In the genomic region with DNA sequence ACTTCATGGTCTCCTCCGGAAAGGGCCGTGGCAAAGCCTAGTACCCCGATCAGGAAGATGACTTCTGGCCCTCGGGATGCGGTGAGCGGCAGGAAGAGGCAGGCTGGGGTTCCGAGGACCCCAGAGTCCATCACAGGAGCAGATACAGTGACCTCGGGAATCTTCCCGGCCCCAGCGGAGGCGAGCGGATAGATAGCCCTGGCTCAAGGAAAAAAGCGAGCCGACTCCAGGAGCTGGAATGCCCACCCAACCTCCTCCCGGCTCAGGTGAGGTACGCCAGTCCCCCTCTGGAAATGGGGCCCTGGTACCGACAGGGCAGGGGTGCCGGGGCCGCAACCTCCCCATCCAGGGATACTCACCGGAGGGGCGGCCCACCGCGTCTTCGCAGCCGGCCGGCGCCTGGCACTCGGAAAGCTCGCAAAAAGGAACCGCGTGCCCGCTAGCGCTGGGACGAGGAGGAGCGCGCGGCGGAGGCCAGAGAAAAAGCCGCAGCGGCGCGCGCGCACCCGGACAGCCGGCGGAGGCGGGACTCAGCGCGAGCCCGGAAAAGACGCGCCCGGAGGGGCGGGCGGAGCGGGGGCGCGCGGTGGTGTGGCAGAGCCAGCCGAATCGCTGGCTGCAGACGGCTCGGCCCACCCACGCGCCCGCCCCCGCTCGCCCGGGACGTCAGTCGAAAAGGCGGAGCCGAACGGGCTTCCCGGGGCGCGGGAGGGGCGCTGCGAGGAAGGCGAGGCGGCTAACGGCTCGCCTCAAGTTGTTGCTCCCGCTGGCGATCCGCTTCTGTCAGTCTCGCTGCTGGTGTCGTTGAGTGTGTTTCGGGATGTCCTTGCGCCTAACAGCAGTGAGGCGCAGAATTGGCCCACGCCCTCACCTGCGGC, we compare ENCODE assay signal across 1 cellular context.
A peak's percentile ranks its signal among the peaks of the same experiment; 100 is the strongest.
TF ChIP-seq lines count a peak whose summit lies in the region.

A gene (minus strand): TSS at position 478 of the 878 bp plus-strand sequence. CDS start 49,894 bp downstream, outside the sequence.

TF ChIP-seq in GM12878, 131 proteins besides CTCF, POLR2A, EP300 and RAD21 (continued from another document):
- TF ChIP-seq ETV6 (conservative IDR thresholded peaks at IDR 0.05 in 1 of 2, IDR thresholded peaks at IDR 0.05 in 1 of 2; ENCODE audit: borderline replicate concordance in 1 of 2, low read depth in 1 of 2) (no peak), POLR2AphosphoS2 (IDR thresholded peaks at IDR 0.05; ENCODE audit: low read depth, low read length) (no peak), HCFC1 (IDR thresholded peaks at IDR 0.05; ENCODE audit: low read length) (no peak), CREM (IDR thresholded peaks at IDR 0.05; ENCODE audit: low read depth) (peak; percentile 22; the same call in 1 of the 2 replicates), POU2F2 (IDR thresholded peaks at IDR 0.05; ENCODE audit: borderline replicate concordance, low read depth, low read length) (0 out of 3 replicates have a peak, but pooled peaks have one; percentile 24), RB1 (IDR thresholded peaks at IDR 0.05; ENCODE audit: borderline replicate concordance) (no peak), ZSCAN29 (IDR thresholded peaks at IDR 0.05) (no peak), ESRRA (IDR thresholded peaks at IDR 0.05; ENCODE audit: low read length) (no peak), RAD51 (IDR thresholded peaks at IDR 0.05) (no peak), RUNX3 (IDR thresholded peaks at IDR 0.05; ENCODE audit: low read length) (0 out of 2 replicates have a peak, but pooled peaks have one; percentile 15), TCF12 (IDR thresholded peaks at IDR 0.05; ENCODE audit: low read depth, low read length) (peak; percentile 44; the same call in 1 of the 2 replicates), SREBF1 (IDR thresholded peaks at IDR 0.05; ENCODE audit: low read length) (no peak), NRF1 (conservative IDR thresholded peaks at IDR 0.05; ENCODE audit: low read depth, low read length) (0 out of 2 replicates have a peak, but pooled peaks have one; percentile 21), CREB1 (IDR thresholded peaks at IDR 0.05; ENCODE audit: low read depth) (peak; percentile 47; the same call in 1 of the 2 replicates), BMI1 (IDR thresholded peaks at IDR 0.05; ENCODE audit: borderline replicate concordance) (no peak), ATF7 (IDR thresholded peaks at IDR 0.05; ENCODE audit: low read depth) (no peak), NBN (IDR thresholded peaks at IDR 0.05) (0 out of 2 replicates have a peak, but pooled peaks have one; percentile 17), CHD4 (IDR thresholded peaks at IDR 0.05) (no peak), NFXL1 (IDR thresholded peaks at IDR 0.05; ENCODE audit: borderline replicate concordance) (no peak), BRCA1 (IDR thresholded peaks at IDR 0.05; ENCODE audit: low read depth, low read length) (no peak), DPF2 (IDR thresholded peaks at IDR 0.05) (peak; percentile 60; the same call in 1 of the 2 replicates), EED (IDR thresholded peaks at IDR 0.05; ENCODE audit: low read depth) (0 out of 2 replicates have a peak, but pooled peaks have one; percentile 38), PAX5 (IDR thresholded peaks at IDR 0.05; ENCODE audit: borderline replicate concordance, low read depth, low read length) (no peak), NR2C1 (IDR thresholded peaks at IDR 0.05) (no peak), CBFB (IDR thresholded peaks at IDR 0.05; ENCODE audit: low read depth) (0 out of 2 replicates have a peak, but pooled peaks have one; percentile 1), ZNF274 (IDR thresholded peaks at IDR 0.05; ENCODE audit: insufficient read depth, insufficient read length) (no peak), IRF4 (IDR thresholded peaks at IDR 0.05; ENCODE audit: low read depth, low read length) (no peak), FOS (IDR thresholded peaks at IDR 0.05; ENCODE audit: borderline replicate concordance, extremely low read depth, insufficient read length) (no peak), TCF3 (IDR thresholded peaks at IDR 0.05; ENCODE audit: borderline replicate concordance, insufficient read depth, low read depth, low read length) (0 out of 2 replicates have a peak, but pooled peaks have one; percentile 8), STAT1 (conservative IDR thresholded peaks at IDR 0.05) (no peak)
- TF ChIP-seq, protein P1, sequence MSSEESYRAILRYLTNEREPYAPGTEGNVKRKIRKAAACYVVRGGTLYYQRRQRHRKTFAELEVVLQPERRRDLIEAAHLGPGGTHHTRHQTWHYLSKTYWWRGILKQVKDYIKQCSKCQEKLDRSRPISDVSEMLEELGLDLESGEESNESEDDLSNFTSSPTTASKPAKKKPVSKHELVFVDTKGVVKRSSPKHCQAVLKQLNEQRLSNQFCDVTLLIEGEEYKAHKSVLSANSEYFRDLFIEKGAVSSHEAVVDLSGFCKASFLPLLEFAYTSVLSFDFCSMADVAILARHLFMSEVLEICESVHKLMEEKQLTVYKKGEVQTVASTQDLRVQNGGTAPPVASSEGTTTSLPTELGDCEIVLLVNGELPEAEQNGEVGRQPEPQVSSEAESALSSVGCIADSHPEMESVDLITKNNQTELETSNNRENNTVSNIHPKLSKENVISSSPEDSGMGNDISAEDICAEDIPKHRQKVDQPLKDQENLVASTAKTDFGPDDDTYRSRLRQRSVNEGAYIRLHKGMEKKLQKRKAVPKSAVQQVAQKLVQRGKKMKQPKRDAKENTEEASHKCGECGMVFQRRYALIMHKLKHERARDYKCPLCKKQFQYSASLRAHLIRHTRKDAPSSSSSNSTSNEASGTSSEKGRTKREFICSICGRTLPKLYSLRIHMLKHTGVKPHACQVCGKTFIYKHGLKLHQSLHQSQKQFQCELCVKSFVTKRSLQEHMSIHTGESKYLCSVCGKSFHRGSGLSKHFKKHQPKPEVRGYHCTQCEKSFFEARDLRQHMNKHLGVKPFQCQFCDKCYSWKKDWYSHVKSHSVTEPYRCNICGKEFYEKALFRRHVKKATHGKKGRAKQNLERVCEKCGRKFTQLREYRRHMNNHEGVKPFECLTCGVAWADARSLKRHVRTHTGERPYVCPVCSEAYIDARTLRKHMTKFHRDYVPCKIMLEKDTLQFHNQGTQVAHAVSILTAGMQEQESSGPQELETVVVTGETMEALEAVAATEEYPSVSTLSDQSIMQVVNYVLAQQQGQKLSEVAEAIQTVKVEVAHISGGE (CRISPR knock-in tag; IDR thresholded peaks at IDR 0.05): no peak
- TF ChIP-seq, protein P2, sequence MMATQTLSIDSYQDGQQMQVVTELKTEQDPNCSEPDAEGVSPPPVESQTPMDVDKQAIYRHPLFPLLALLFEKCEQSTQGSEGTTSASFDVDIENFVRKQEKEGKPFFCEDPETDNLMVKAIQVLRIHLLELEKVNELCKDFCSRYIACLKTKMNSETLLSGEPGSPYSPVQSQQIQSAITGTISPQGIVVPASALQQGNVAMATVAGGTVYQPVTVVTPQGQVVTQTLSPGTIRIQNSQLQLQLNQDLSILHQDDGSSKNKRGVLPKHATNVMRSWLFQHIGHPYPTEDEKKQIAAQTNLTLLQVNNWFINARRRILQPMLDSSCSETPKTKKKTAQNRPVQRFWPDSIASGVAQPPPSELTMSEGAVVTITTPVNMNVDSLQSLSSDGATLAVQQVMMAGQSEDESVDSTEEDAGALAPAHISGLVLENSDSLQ (IDR thresholded peaks at IDR 0.05): peak; percentile 49; the same call in 1 of the 2 replicates
- TF ChIP-seq, protein P3, sequence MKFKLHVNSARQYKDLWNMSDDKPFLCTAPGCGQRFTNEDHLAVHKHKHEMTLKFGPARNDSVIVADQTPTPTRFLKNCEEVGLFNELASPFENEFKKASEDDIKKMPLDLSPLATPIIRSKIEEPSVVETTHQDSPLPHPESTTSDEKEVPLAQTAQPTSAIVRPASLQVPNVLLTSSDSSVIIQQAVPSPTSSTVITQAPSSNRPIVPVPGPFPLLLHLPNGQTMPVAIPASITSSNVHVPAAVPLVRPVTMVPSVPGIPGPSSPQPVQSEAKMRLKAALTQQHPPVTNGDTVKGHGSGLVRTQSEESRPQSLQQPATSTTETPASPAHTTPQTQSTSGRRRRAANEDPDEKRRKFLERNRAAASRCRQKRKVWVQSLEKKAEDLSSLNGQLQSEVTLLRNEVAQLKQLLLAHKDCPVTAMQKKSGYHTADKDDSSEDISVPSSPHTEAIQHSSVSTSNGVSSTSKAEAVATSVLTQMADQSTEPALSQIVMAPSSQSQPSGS (IDR thresholded peaks at IDR 0.05; ENCODE audit: low read length): no peak
- TF ChIP-seq, protein P4, sequence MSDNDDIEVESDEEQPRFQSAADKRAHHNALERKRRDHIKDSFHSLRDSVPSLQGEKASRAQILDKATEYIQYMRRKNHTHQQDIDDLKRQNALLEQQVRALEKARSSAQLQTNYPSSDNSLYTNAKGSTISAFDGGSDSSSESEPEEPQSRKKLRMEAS (IDR thresholded peaks at IDR 0.05; ENCODE audit: low read depth, low read length): peak; percentile 32; the same call in 1 of the 2 replicates
- TF ChIP-seq, protein P5, sequence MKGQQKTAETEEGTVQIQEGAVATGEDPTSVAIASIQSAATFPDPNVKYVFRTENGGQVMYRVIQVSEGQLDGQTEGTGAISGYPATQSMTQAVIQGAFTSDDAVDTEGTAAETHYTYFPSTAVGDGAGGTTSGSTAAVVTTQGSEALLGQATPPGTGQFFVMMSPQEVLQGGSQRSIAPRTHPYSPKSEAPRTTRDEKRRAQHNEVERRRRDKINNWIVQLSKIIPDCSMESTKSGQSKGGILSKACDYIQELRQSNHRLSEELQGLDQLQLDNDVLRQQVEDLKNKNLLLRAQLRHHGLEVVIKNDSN (IDR thresholded peaks at IDR 0.05; ENCODE audit: borderline replicate concordance, extremely low read length, insufficient read depth, low read depth, low read length): no peak
